20 cellular contexts compared by ENCODE assay signal in the genomic region with DNA sequence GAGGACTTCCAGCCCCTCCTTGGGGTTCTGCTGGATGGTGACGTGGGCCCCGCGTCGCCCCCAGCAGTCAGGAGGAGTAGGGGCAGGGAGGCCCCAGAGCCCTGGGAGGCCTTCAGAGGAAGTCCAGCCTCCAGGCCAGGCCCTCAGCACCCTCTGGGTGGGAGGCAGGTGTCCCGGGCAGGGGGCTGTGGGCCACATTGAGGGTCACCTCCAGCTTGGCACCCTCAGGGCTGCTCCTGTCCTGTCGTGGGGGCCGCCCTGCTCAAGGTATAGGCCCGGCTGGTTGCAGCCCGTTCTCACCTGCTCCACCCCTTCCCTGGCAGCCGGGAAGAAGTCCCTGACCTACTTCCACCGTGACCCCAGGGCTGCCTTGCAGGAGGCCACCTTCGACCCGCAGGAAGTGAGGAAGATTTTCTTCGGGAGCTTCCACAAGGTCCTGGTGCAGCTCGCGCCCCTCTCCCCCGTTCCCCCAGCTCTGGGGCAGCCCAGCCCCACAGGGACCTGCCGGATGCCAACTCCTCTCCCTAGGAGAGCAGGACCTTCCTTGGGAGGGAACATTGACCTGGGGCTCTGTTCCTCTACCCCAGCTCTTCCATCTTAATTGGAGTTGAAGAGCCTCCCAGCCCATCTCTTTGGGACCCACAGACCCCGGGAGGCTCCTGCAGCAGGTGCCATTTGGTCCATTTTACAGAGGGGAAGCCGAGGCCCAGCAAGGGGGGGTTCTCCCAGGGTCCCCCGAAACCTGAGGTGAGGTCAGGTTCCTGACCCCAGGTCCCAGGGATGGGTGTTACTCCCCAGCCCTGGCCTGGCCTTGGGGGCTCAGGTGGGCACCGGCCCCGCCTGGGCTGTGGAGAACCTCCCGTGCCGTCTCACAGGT. TPM values are rescaled to one million over a fixed set of nuclear protein-coding genes. Genes with fewer than 3 reads are reported as not detected.
DNase-seq lines count a peak whose midpoint lies in the region; ATAC-seq, FAIRE-seq and TF ChIP-seq lines count a peak whose summit lies in the region.
"Had no signal": no experiment of that assay in that cellular context is flagged by ENCODE, and none has a peak within 500 bp of the region (broad histone marks: within the 10 kb centered on the region; RNA-seq: fewer than 3 reads in every experiment).

No MANE protein-coding gene starts in this region.

- H3K27me3 ChIP-seq in HepG2 (ENCODE audit: control insufficient read depth in 1 of 2, insufficient read depth in 2 of 2, low read length in 2 of 2), result peaks cover 8 to 52% of the 10 kb centered on the region in 2 experiments; a peak in 4 of 5 replicates
- peaks cover 18% of the 10 kb centered on the region for H3K27me3 ChIP-seq in upper lobe of right lung

- CTCF ChIA-PET in activated naive CD4-positive, alpha-beta T cell treated with anti-CD3 and anti-CD28 coated beads, Interleukin-2, amount 10 ng/mL, durations not matched to agents 7 days and 5 days (lab: Charles Lee), result interaction anchor here (1.7 kb wide), 1 partner anchor 10 kb away, joined by 5 read pairs; no protein-coding TSS in a partner anchor
- CTCF ChIA-PET in HepG2 (lab: Yijun Ruan, JAX; ENCODE audit: low intra/inter-chr PET ratio, low total read pairs), result no interaction called here

- H3K9me3 Mint-ChIP-seq in activated naive CD4-positive, alpha-beta T cell treated with anti-CD3 and anti-CD28 coated beads, Interleukin-2, amount 10 ng/mL, durations not matched to agents 7 days and 5 days, result no peaks in the 10 kb centered on the region
- H3K9me3 Mint-ChIP-seq: CD4-positive, alpha-beta T cell had no signal

- no peak for FAIRE-seq in HepG2 (lab: Jason Lieb, UNC)
- FAIRE-seq: G401.6, GM12891, H54 had no signal

- no peaks in the 10 kb centered on the region for H3K36me3 Mint-ChIP-seq in activated naive CD4-positive, alpha-beta T cell treated with anti-CD3 and anti-CD28 coated beads, Interleukin-2, amount 10 ng/mL, durations not matched to agents 7 days and 5 days
- H3K36me3 Mint-ChIP-seq in T-helper 17 cell (ENCODE audit: low read depth), result no peaks in the 10 kb centered on the region

- peaks cover 20% of the 10 kb centered on the region for H3K27me3 Mint-ChIP-seq in activated naive CD4-positive, alpha-beta T cell treated with anti-CD3 and anti-CD28 coated beads, Interleukin-2, amount 10 ng/mL, durations not matched to agents 7 days and 5 days
- H3K27me3 Mint-ChIP-seq in T-helper 17 cell, result peaks cover 21% of the 10 kb centered on the region

- H4K20me1 ChIP-seq in HepG2 (ENCODE audit: insufficient read depth, low read length), result peaks cover 3% of the 10 kb centered on the region; the same call in 1 of the 2 replicates

- ATAC-seq in T-helper 17 cell (no peak), HepG2 (no peak), upper lobe of right lung (no peak), HG03135 (IDR thresholded peaks at IDR 0.05; ENCODE audit: unreplicated experiment) (no peak)

- no TSS peak for BruUV-seq in HepG2 (replicated peaks; lab: Mats Ljungman, UMichigan)

- H3K27ac ChIP-seq in HepG2 (ENCODE audit: extremely low read length, insufficient read depth, low read length) (no peak overlapping the region), upper lobe of right lung (no peak overlapping the region)

- H3K36me3 ChIP-seq in HepG2 (replicated peaks in 1 of 2; ENCODE audit: control insufficient read depth in 1 of 2, insufficient read depth in 2 of 2, low read length in 2 of 2) (no peaks in the 10 kb centered on the region), upper lobe of right lung (no peaks in the 10 kb centered on the region)

- peak; percentile 11 for DNase-seq in activated naive CD4-positive, alpha-beta T cell treated with anti-CD3 and anti-CD28 coated beads, Interleukin-2, amount 10 ng/mL, durations not matched to agents 7 days and 5 days
- no peak for DNase-seq in activated naive CD4-positive, alpha-beta T cell (lab: John Stamatoyannopoulos, UW)
- DNase-seq in T-helper 17 cell (peak in 2 of 3 donors; percentile 2 to 7), HepG2 (ENCODE audit: low spot score) (no peak), upper lobe of right lung (peak; percentile 54), kidney glomerular epithelial cell (lab: John Stamatoyannopoulos, UW) (no peak)
- DNase-seq: AML-193, DMS79 treated with DMSO at 0.1 percent for 48 hours, IMR-90, NCI-H1417, NCI-H2029, NCI-H2171 treated with DMSO at 0.1 percent for 48 hours, NCI-H82 had no signal

- TF ChIP-seq EP300 in HepG2 (IDR thresholded peaks at IDR 0.05; ENCODE audit: low read depth in 2 of 2, low read length in 2 of 2) (no peak), HepG2 (CRISPR knock-in tag; IDR thresholded peaks at IDR 0.05; ENCODE audit: borderline replicate concordance) (no peak)

- in situ Hi-C loops in HepG2 (cut with HindIII; ENCODE audit: extremely low pct_ligation_motif_present, low pct_unique_long_range_greater_than_20kb), result no loop called here

- no peak for TF ChIP-seq POLR2A in HepG2 (IDR thresholded peaks at IDR 0.05; ENCODE audit: insufficient read depth in 1 of 2, low read depth in 2 of 2, low read length in 2 of 2)

- no peak overlapping the region for H3K4me2 ChIP-seq in HepG2 (ENCODE audit: low read depth, low read length)

- intact Hi-C loops in HepG2 (cut with micrococcal nuclease; ENCODE audit: unreplicated experiment) (no loop called here), upper lobe of right lung (cut with DNase I) (no loop called here)

- no peak overlapping the region for H2AFZ ChIP-seq in HepG2 (ENCODE audit: low read length)

- no peaks in the 10 kb centered on the region for H3K4me1 Mint-ChIP-seq in activated naive CD4-positive, alpha-beta T cell treated with anti-CD3 and anti-CD28 coated beads, Interleukin-2, amount 10 ng/mL, durations not matched to agents 7 days and 5 days
- H3K4me1 Mint-ChIP-seq in T-helper 17 cell, result no peaks in the 10 kb centered on the region

- H3K27ac Mint-ChIP-seq in activated naive CD4-positive, alpha-beta T cell treated with anti-CD3 and anti-CD28 coated beads, Interleukin-2, amount 10 ng/mL, durations not matched to agents 7 days and 5 days, result no peak overlapping the region
- no peak overlapping the region for H3K27ac Mint-ChIP-seq in T-helper 17 cell
- H3K27ac Mint-ChIP-seq: CD4-positive, alpha-beta T cell had no signal

- TF ChIP-seq CTCF in HepG2 (CRISPR knock-in tag; IDR thresholded peaks at IDR 0.05), result no peak
- TF ChIP-seq CTCF in upper lobe of right lung (IDR thresholded peaks at IDR 0.05), result no peak

- WGBS in HepG2 (ENCODE audit: low lambda C conversion rate), result 41% methylated on average over 12 of the region's 25 CpGs

- H3K4me1 ChIP-seq in HepG2 (ENCODE audit: insufficient read depth, low read length) (no peaks in the 10 kb centered on the region), upper lobe of right lung (peaks cover 5% of the 10 kb centered on the region)

- H3K9me3 ChIP-seq in T-helper 17 cell (ENCODE audit: control insufficient read depth, low read length, poor library complexity, severe bottlenecking) (no peaks in the 10 kb centered on the region), HepG2 (ENCODE audit: low read length) (no peaks in the 10 kb centered on the region), upper lobe of right lung (no peaks in the 10 kb centered on the region)

- no peak overlapping the region for H3K4me3 ChIP-seq in HepG2 (replicated peaks in 1 of 3; ENCODE audit: insufficient read depth in 1 of 3, low read depth in 2 of 3, low read length in 3 of 3)
- H3K4me3 ChIP-seq in upper lobe of right lung, result no peak overlapping the region

- H3K79me2 ChIP-seq in HepG2 (ENCODE audit: insufficient read depth, low read length), result no peaks in the 10 kb centered on the region

- no peak for TF ChIP-seq RAD21 in HepG2 (CRISPR knock-in tag; IDR thresholded peaks at IDR 0.05)

- POLR2A ChIA-PET in HepG2 (lab: Yijun Ruan, JAX), result no interaction called here

- H3K4me3 Mint-ChIP-seq in activated naive CD4-positive, alpha-beta T cell treated with anti-CD3 and anti-CD28 coated beads, Interleukin-2, amount 10 ng/mL, durations not matched to agents 7 days and 5 days, result no peak overlapping the region
- H3K4me3 Mint-ChIP-seq in T-helper 17 cell, result no peak overlapping the region
- H3K4me3 Mint-ChIP-seq: CD4-positive, alpha-beta T cell had no signal

- no peak overlapping the region for H3K9ac ChIP-seq in HepG2 (ENCODE audit: insufficient read depth, low read depth, low read length)

RNA-seq across cellular contexts. Expression of a gene that starts 26.4 kb away (rescaled TPM):
- total RNA-seq in T-helper 17 cell (under 1 TPM in 1 of 2 donors, not detected in 1; 0.10 TPM), HepG2 (2016; rRNA removed; fragmentation: Illumina TruSeq; extraction: Trizol) (not detected in 2 replicates), upper lobe of right lung (not detected)
- not detected in 2 replicates for total RNA-seq in HepG2 (2016; cell fraction: cytosol; rRNA removed; fragmentation: Illumina TruSeq; extraction: Trizol; ENCODE audit: low read depth)
- total RNA-seq in HepG2 (2016; cell fraction: insoluble cytoplasmic fraction; rRNA removed; fragmentation: Illumina TruSeq; extraction: Trizol), result not detected in 2 replicates
- total RNA-seq in HepG2 (2016; cell fraction: membrane; rRNA removed; fragmentation: Illumina TruSeq; extraction: Trizol), result not detected in 2 replicates
- not detected in 2 replicates for total RNA-seq in HepG2 (2016; cell fraction: nucleus; rRNA removed; fragmentation: Illumina TruSeq; extraction: Trizol)
- 0.03 TPM in 1 of 2 replicates, not detected in the other for polyA plus RNA-seq in HepG2 (2011; rRNA removed)
- 0.03 TPM in 1 of 2 replicates, not detected in the other for polyA plus RNA-seq in HepG2 (2011; cell fraction: cytosol; rRNA removed)
- polyA plus RNA-seq in HepG2 (2011; cell fraction: nucleus; rRNA removed), result 0.09 and 0.14 TPM in 2 replicates
- not detected in 2 replicates for polyA plus RNA-seq in HepG2 (2012)
- polyA plus RNA-seq in HepG2 (2016; cell fraction: cytosol; fragmentation: Illumina TruSeq; extraction: Trizol; ENCODE audit: low read depth), result not detected in 2 replicates
- polyA plus RNA-seq in HepG2 (2016; cell fraction: insoluble cytoplasmic fraction; fragmentation: Illumina TruSeq; extraction: Trizol; ENCODE audit: low read depth), result not detected in 2 replicates
- polyA plus RNA-seq in HepG2 (2016; cell fraction: membrane; fragmentation: Illumina TruSeq; extraction: Trizol; ENCODE audit: low read depth), result not detected in 2 replicates
- not detected in 2 replicates for polyA plus RNA-seq in HepG2 (2016; cell fraction: nucleus; fragmentation: Illumina TruSeq; extraction: Trizol; ENCODE audit: insufficient read depth, low read depth)
- polyA minus RNA-seq in HepG2 (2011; rRNA and poly(A)+ RNA removed; ENCODE audit: low replicate concordance), result not detected in 2 replicates
- not detected in 2 replicates for polyA minus RNA-seq in HepG2 (2011; cell fraction: cytosol; rRNA and poly(A)+ RNA removed)
- under 0.01 and 0.12 TPM in 2 replicates for polyA minus RNA-seq in HepG2 (2011; cell fraction: nucleus; rRNA and poly(A)+ RNA removed)
- total RNA-seq: IMR-90 had no signal
- polyA plus RNA-seq: IMR-90 had no signal

RNA-seq across cellular contexts. Expression of a gene that starts 41.7 kb away (rescaled TPM):
- total RNA-seq in T-helper 17 cell (not detected), HepG2 (2016; rRNA removed; fragmentation: Illumina TruSeq; extraction: Trizol) (not detected in 2 replicates), upper lobe of right lung (0.06 TPM)
- total RNA-seq in HepG2 (2016; cell fraction: cytosol; rRNA removed; fragmentation: Illumina TruSeq; extraction: Trizol; ENCODE audit: low read depth), result not detected in 2 replicates
- not detected in 2 replicates for total RNA-seq in HepG2 (2016; cell fraction: insoluble cytoplasmic fraction; rRNA removed; fragmentation: Illumina TruSeq; extraction: Trizol)
- total RNA-seq in HepG2 (2016; cell fraction: membrane; rRNA removed; fragmentation: Illumina TruSeq; extraction: Trizol), result not detected in 2 replicates
- not detected in 2 replicates for total RNA-seq in HepG2 (2016; cell fraction: nucleus; rRNA removed; fragmentation: Illumina TruSeq; extraction: Trizol)
- polyA plus RNA-seq in HepG2 (2011; rRNA removed), result not detected in 2 replicates
- polyA plus RNA-seq in HepG2 (2011; cell fraction: cytosol; rRNA removed), result 0.06 TPM in 1 of 2 replicates, not detected in the other
- 0.10 and 0.14 TPM in 2 replicates for polyA plus RNA-seq in HepG2 (2011; cell fraction: nucleus; rRNA removed)
- 0.11 TPM in 1 of 2 replicates, not detected in the other for polyA plus RNA-seq in HepG2 (2012)
- not detected in 2 replicates for polyA plus RNA-seq in HepG2 (2016; cell fraction: cytosol; fragmentation: Illumina TruSeq; extraction: Trizol; ENCODE audit: low read depth)
- polyA plus RNA-seq in HepG2 (2016; cell fraction: insoluble cytoplasmic fraction; fragmentation: Illumina TruSeq; extraction: Trizol; ENCODE audit: low read depth), result not detected in 2 replicates
- not detected in 2 replicates for polyA plus RNA-seq in HepG2 (2016; cell fraction: membrane; fragmentation: Illumina TruSeq; extraction: Trizol; ENCODE audit: low read depth)
- not detected in 2 replicates for polyA plus RNA-seq in HepG2 (2016; cell fraction: nucleus; fragmentation: Illumina TruSeq; extraction: Trizol; ENCODE audit: insufficient read depth, low read depth)
- not detected in 2 replicates for polyA minus RNA-seq in HepG2 (2011; rRNA and poly(A)+ RNA removed; ENCODE audit: low replicate concordance)
- not detected in 2 replicates for polyA minus RNA-seq in HepG2 (2011; cell fraction: cytosol; rRNA and poly(A)+ RNA removed)
- not detected in 2 replicates for polyA minus RNA-seq in HepG2 (2011; cell fraction: nucleus; rRNA and poly(A)+ RNA removed)
- total RNA-seq: CD4-positive, alpha-beta T cell; IMR-90; LHCN-M2; NCI-H460 had no signal
- polyA plus RNA-seq: IMR-90 had no signal

RNA-seq across cellular contexts. Expression of a gene that starts 46.8 kb away (rescaled TPM):
- total RNA-seq in T-helper 17 cell (100 to 1,000 TPM; 108 to 128 TPM), HepG2 (2016; rRNA removed; fragmentation: Illumina TruSeq; extraction: Trizol) (51.4 and 132 TPM in 2 replicates), upper lobe of right lung (67.0 TPM)
- total RNA-seq in HepG2 (2016; cell fraction: cytosol; rRNA removed; fragmentation: Illumina TruSeq; extraction: Trizol; ENCODE audit: low read depth), result 32.3 and 33.5 TPM in 2 replicates
- 44.4 and 147 TPM in 2 replicates for total RNA-seq in HepG2 (2016; cell fraction: insoluble cytoplasmic fraction; rRNA removed; fragmentation: Illumina TruSeq; extraction: Trizol)
- 36.6 and 38.2 TPM in 2 replicates for total RNA-seq in HepG2 (2016; cell fraction: membrane; rRNA removed; fragmentation: Illumina TruSeq; extraction: Trizol)
- total RNA-seq in HepG2 (2016; cell fraction: nucleus; rRNA removed; fragmentation: Illumina TruSeq; extraction: Trizol), result 173 and 206 TPM in 2 replicates
- 132 and 173 TPM in 2 replicates for polyA plus RNA-seq in HepG2 (2011; rRNA removed)
- 40.1 and 86.0 TPM in 2 replicates for polyA plus RNA-seq in HepG2 (2011; cell fraction: cytosol; rRNA removed)
- 1,804 and 3,077 TPM in 2 replicates for polyA plus RNA-seq in HepG2 (2011; cell fraction: nucleus; rRNA removed)
- 112 and 149 TPM in 2 replicates for polyA plus RNA-seq in HepG2 (2012)
- 5.1 and 5.7 TPM in 2 replicates for polyA plus RNA-seq in HepG2 (2016; cell fraction: cytosol; fragmentation: Illumina TruSeq; extraction: Trizol; ENCODE audit: low read depth)
- 47.2 and 54.2 TPM in 2 replicates for polyA plus RNA-seq in HepG2 (2016; cell fraction: insoluble cytoplasmic fraction; fragmentation: Illumina TruSeq; extraction: Trizol; ENCODE audit: low read depth)
- 13.3 and 16.2 TPM in 2 replicates for polyA plus RNA-seq in HepG2 (2016; cell fraction: membrane; fragmentation: Illumina TruSeq; extraction: Trizol; ENCODE audit: low read depth)
- 572 and 622 TPM in 2 replicates for polyA plus RNA-seq in HepG2 (2016; cell fraction: nucleus; fragmentation: Illumina TruSeq; extraction: Trizol; ENCODE audit: insufficient read depth, low read depth)
- polyA minus RNA-seq in HepG2 (2011; rRNA and poly(A)+ RNA removed; ENCODE audit: low replicate concordance), result 69.2 and 278 TPM in 2 replicates
- 47.8 and 61.7 TPM in 2 replicates for polyA minus RNA-seq in HepG2 (2011; cell fraction: cytosol; rRNA and poly(A)+ RNA removed)
- polyA minus RNA-seq in HepG2 (2011; cell fraction: nucleus; rRNA and poly(A)+ RNA removed), result 203 and 232 TPM in 2 replicates

Comparison
In these comparisons a context has a peak if more than half of its experiments do, and no peak if none do; other contexts are left out.
1. DNase-seq: peak in activated naive CD4-positive, alpha-beta T cell treated with anti-CD3 and anti-CD28 coated beads, Interleukin-2, amount 10 ng/mL, durations not matched to agents 7 days and 5 days (single experiment), T-helper 17 cell (2 of 3) and upper lobe of right lung (single experiment); none in activated naive CD4-positive, alpha-beta T cell (0 of 4), HepG2 (single experiment) and kidney glomerular epithelial cell (single experiment).